29 cellular contexts compared by ENCODE assay signal in the genomic region with DNA sequence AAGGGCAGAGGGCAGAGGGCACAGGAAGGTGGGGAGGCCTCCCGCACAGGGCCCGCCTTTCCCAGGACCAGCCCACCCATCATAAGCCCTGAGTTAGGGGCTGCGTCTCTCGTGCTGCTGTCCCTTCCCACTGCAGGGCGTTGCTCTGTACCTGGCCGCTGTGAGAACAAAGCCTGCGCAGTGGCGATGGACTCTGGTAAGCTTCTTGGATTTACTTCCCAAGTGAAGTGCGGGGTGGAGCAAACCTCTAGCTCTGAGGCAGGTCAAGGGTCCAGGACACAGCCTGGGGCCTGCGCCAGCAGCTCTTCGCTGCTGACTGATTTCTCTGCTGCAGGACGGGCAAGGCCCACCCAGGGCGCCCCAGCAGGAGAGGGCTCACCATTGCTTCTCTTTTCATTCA. TPM values are rescaled to one million over a fixed set of nuclear protein-coding genes. Genes with fewer than 3 reads are reported as not detected.
"Had no signal": no experiment of that assay in that cellular context is flagged by ENCODE, and none has a peak within 500 bp of the region (broad histone marks: within the 10 kb centered on the region; RNA-seq: fewer than 3 reads in every experiment).

No MANE protein-coding gene starts in this region.

- DNase-seq: effector CD8-positive, alpha-beta T cell; endodermal cell; foreskin fibroblast; gastrocnemius medialis; head of caudate nucleus; left lung; mammary epithelial cell; natural killer cell; right lobe of liver; stimulated activated CD4-positive, alpha-beta T cell treated with anti-CD3 and anti-CD28 coated beads, Interleukin-2, amount 100 ng/mL, for 24 hours; stimulated activated CD4-positive, alpha-beta T cell treated with anti-CD3 and anti-CD28 coated beads, Interleukin-4, amount 100 ng/mL, for 24 hours; stimulated activated naive CD8-positive, alpha-beta T cell treated with anti-CD3 and anti-CD28 coated beads, Interleukin-15, Interleukin-2, amounts not matched to agents 100 U/mL and 50 U/mL, for 24 hours; substantia nigra had no signal

- H3K36me3 Mint-ChIP-seq: natural killer cell had no signal

- H3K9me3 Mint-ChIP-seq: endodermal cell; natural killer cell; stimulated activated memory B cell treated with anti-CD40 and anti-IgM and Interleukin-4, amounts not matched to agents 10 μg/mL and 1 μg/mL and 100 μg/mL, for 72 hours had no signal

- H3K9ac ChIP-seq: parathyroid adenoma had no signal

- FAIRE-seq: colon, keratinocyte, urothelium cell line had no signal

- H3K27me3 ChIP-seq: gastrocnemius medialis, left lung, right lobe of liver, tibial nerve, upper lobe of left lung had no signal

- H3K4me1 Mint-ChIP-seq: endodermal cell; natural killer cell; stimulated activated memory B cell treated with anti-CD40 and anti-IgM and Interleukin-4, amounts not matched to agents 10 μg/mL and 1 μg/mL and 100 μg/mL, for 72 hours had no signal

- H2AFZ ChIP-seq: parathyroid adenoma had no signal

- H3K27ac Mint-ChIP-seq: endodermal cell; natural killer cell; progenitor cell of endocrine pancreas; stimulated activated memory B cell treated with anti-CD40 and anti-IgM and Interleukin-4, amounts not matched to agents 10 μg/mL and 1 μg/mL and 100 μg/mL, for 72 hours had no signal

- H3K4me3 ChIP-seq: gastrocnemius medialis, left lung, right lobe of liver, thoracic aorta, tibial nerve, upper lobe of left lung had no signal

- H3K4me1 ChIP-seq: gastrocnemius medialis, parathyroid adenoma, right lobe of liver, upper lobe of left lung had no signal

- H3K27ac ChIP-seq: epithelial cell of prostate, gastrocnemius medialis, left lung, neutrophil, parathyroid adenoma, right lobe of liver, thoracic aorta, tibial nerve, upper lobe of left lung had no signal

- H3K9me3 ChIP-seq: gastrocnemius medialis, left lung, neutrophil, right lobe of liver, thoracic aorta, tibial nerve, upper lobe of left lung had no signal

- H3K4me3 Mint-ChIP-seq: endodermal cell; natural killer cell; stimulated activated memory B cell treated with anti-CD40 and anti-IgM and Interleukin-4, amounts not matched to agents 10 μg/mL and 1 μg/mL and 100 μg/mL, for 72 hours had no signal

- H3K27me3 Mint-ChIP-seq: progenitor cell of endocrine pancreas; stimulated activated memory B cell treated with anti-CD40 and anti-IgM and Interleukin-4, amounts not matched to agents 10 μg/mL and 1 μg/mL and 100 μg/mL, for 72 hours had no signal

- ATAC-seq: esophagus mucosa; gastrocnemius medialis; left lung; natural killer cell; stimulated activated memory B cell treated with anti-CD40 and anti-IgM and Interleukin-4, amounts not matched to agents 10 μg/mL and 1 μg/mL and 100 μg/mL, for 72 hours; stimulated activated naive CD8-positive, alpha-beta T cell treated with anti-CD3 and anti-CD28 coated beads, Interleukin-15, Interleukin-2, amounts not matched to agents 100 U/mL and 50 U/mL, for 24 hours had no signal

RNA-seq across cellular contexts. Expression of gene INSM1, which starts 23.9 kb away (rescaled TPM):
- total RNA-seq: esophagus mucosa, gastrocnemius medialis, glomerular endothelial cell, left lung, mammary epithelial cell, mesenteric fat pad, mononuclear cell, natural killer cell, omental fat pad, right lobe of liver, thoracic aorta, tibial nerve, upper lobe of left lung had no signal
- polyA plus RNA-seq: keratinocyte, mammary epithelial cell had no signal
